Comparison of ENCODE assay signal across 23 cellular contexts in the genomic region with DNA sequence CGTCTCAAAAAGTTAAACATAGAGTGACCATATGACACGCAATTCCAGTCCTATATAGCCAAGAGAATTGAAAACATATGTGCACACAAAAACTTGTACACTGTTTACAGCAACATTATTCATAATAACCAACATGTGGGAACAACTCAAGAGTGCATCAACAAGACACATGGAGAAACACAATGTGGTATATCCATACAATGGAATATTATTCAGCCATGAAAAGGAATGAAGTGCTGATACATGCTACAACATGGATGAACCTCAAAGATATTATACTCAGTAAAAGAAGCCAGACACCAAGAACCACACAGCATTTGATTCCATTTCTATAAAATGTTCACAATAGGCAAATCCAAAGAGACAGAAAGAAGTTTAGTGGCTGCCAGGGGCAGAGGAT.
DNase-seq lines count a peak whose midpoint lies in the region; ATAC-seq, FAIRE-seq and TF ChIP-seq lines count a peak whose summit lies in the region.
"Had no signal": no experiment of that assay in that cellular context is flagged by ENCODE, and none has a peak within 500 bp of the region (broad histone marks: within the 10 kb centered on the region; RNA-seq: fewer than 3 reads in every experiment).

No MANE protein-coding gene starts in this region.

- H3K27me3 ChIP-seq in SK-N-SH (ENCODE audit: insufficient read depth) (no peaks in the 10 kb centered on the region), H1 (replicated peaks in 1 of 4; ENCODE audit: control insufficient read depth in 3 of 4, extremely low read depth in 1 of 4, insufficient read depth in 3 of 4, low read length in 3 of 4) (no peaks in the 10 kb centered on the region)
- H3K27me3 ChIP-seq: BE2C, BLaER1 had no signal

- BruUV-seq in Calu3 (replicated peaks; lab: Mats Ljungman, UMichigan), result no TSS peak

- intact Hi-C loops in Calu3 (cut with micrococcal nuclease; ENCODE audit: unreplicated experiment), result no loop called here

- CTCF ChIA-PET in SK-N-SH (lab: Yijun Ruan, JAX), result no interaction called here
- CTCF ChIA-PET in WTC11 (lab: Charles Lee), result no interaction called here
- CTCF ChIA-PET in H1 (lab: Charles Lee; ENCODE audit: partially characterized antibody), result no interaction called here
- CTCF ChIA-PET in Calu3 (lab: Charles Lee), result no interaction called here

- no peak overlapping the region for H2BK15ac ChIP-seq in H1 (ENCODE audit: low read length)

- no peak overlapping the region for H3K14ac ChIP-seq in H1 (ENCODE audit: insufficient read length)

- H3K9ac ChIP-seq in SK-N-SH (no peak overlapping the region), H1 (replicated peaks in 1 of 4; ENCODE audit: extremely low read depth in 1 of 4, low read depth in 3 of 4, low read length in 3 of 4) (no peak overlapping the region)
- H3K9ac ChIP-seq: BLaER1 had no signal

- H3K23ac ChIP-seq in H1 (ENCODE audit: insufficient read length), result no peak overlapping the region

- H3K4me1 ChIP-seq in SK-N-SH (ENCODE audit: control insufficient read depth in 1 of 2, insufficient read depth in 2 of 2, low read depth in 1 of 2, low read length in 1 of 2) (peaks cover 0 to 7% of the 10 kb centered on the region in 2 experiments; a peak in 2 of 4 replicates), H1 (replicated peaks in 1 of 4; ENCODE audit: control insufficient read depth in 3 of 4, insufficient read depth in 4 of 4, low read length in 3 of 4) (no peaks in the 10 kb centered on the region)
- H3K4me1 ChIP-seq: BE2C, BLaER1 had no signal

- TF ChIP-seq CTCF in SK-N-SH (IDR thresholded peaks at IDR 0.05), result no peak
- TF ChIP-seq CTCF in WTC11 (IDR thresholded peaks at IDR 0.05), result no peak
- no peak for TF ChIP-seq CTCF in H1 (IDR thresholded peaks at IDR 0.05; ENCODE audit: control extremely low read depth in 1 of 3, insufficient read depth in 1 of 3, low read depth in 1 of 3, low read length in 3 of 3)
- no peak for TF ChIP-seq CTCF in Calu3 (IDR thresholded peaks at IDR 0.05; ENCODE audit: unreplicated experiment)

- H2AK5ac ChIP-seq in H1 (ENCODE audit: low read depth, low read length), result no peak overlapping the region

- H2BK5ac ChIP-seq in H1 (ENCODE audit: low read depth, low read length), result no peak overlapping the region

- H3K4me1 Mint-ChIP-seq in WTC11, result no peaks in the 10 kb centered on the region
- H3K4me1 Mint-ChIP-seq in Calu3 (ENCODE audit: low read depth, unreplicated experiment), result no peaks in the 10 kb centered on the region
- H3K4me1 Mint-ChIP-seq: CD14-positive monocyte; CD4-positive, alpha-beta memory T cell; CD4-positive, CD25-positive, alpha-beta regulatory T cell; CD8-positive, alpha-beta memory T cell had no signal

- H3K36me3 ChIP-seq in SK-N-SH (replicated peaks in 1 of 2; ENCODE audit: control insufficient read depth in 1 of 2, insufficient read depth in 2 of 2, low read length in 1 of 2) (no peaks in the 10 kb centered on the region), H1 (ENCODE audit: control insufficient read depth in 2 of 4, insufficient read depth in 4 of 4, low read length in 3 of 4) (no peaks in the 10 kb centered on the region)
- H3K36me3 ChIP-seq: BE2C, BLaER1 had no signal

- no peaks in the 10 kb centered on the region for H3K79me1 ChIP-seq in H1 (ENCODE audit: low read depth, low read length)

- H3K9me3 Mint-ChIP-seq in WTC11, result peaks cover 27% of the 10 kb centered on the region
- peaks cover 5% of the 10 kb centered on the region for H3K9me3 Mint-ChIP-seq in Calu3 (ENCODE audit: low read depth, unreplicated experiment)

- H2AFZ ChIP-seq in SK-N-SH (ENCODE audit: low read depth) (no peak overlapping the region), H1 (ENCODE audit: low read length) (no peak overlapping the region)

- no peak overlapping the region for H2BK20ac ChIP-seq in H1 (ENCODE audit: low read length)

- H3K56ac ChIP-seq in H1 (replicated peaks; ENCODE audit: insufficient read length, low read depth, low read length), result no peak overlapping the region

- no peak overlapping the region for H2BK120ac ChIP-seq in H1 (replicated peaks; ENCODE audit: low read depth, low read length)

- POLR2A ChIA-PET in SK-N-SH (lab: Yijun Ruan, JAX) (no interaction called here), WTC11 (lab: Charles Lee) (no interaction called here), H1 (lab: Charles Lee; ENCODE audit: partially characterized antibody) (no interaction called here)

- TF ChIP-seq RAD21 in SK-N-SH (IDR thresholded peaks at IDR 0.05; ENCODE audit: low read length) (no peak), H1 (IDR thresholded peaks at IDR 0.05 in 1 of 2, conservative IDR thresholded peaks at IDR 0.05 in 1 of 2; ENCODE audit: low read depth in 2 of 2, low read length in 2 of 2) (no peak)

- no peak for FAIRE-seq in H1 (lab: Jason Lieb, UNC)
- FAIRE-seq: D721Med, G401.6, GM12878, GM12892, GM18507, GM19239 had no signal

- no peak overlapping the region for H3K4me2 ChIP-seq in SK-N-SH
- no peak overlapping the region for H3K4me2 ChIP-seq in H1 (ENCODE audit: insufficient read depth in 1 of 2, low read depth in 2 of 2, low read length in 2 of 2)
- H3K4me2 ChIP-seq: BLaER1 had no signal

- no peak for TF ChIP-seq POLR2A in H1 (IDR thresholded peaks at IDR 0.05; ENCODE audit: control extremely low read depth in 1 of 2, low read depth in 2 of 2, low read length in 2 of 2)

- H3F3A ChIP-seq in SK-N-SH (replicated peaks; ENCODE audit: insufficient read depth), result no peaks in the 10 kb centered on the region

- no peak overlapping the region for H4K5ac ChIP-seq in H1 (ENCODE audit: insufficient read length, low read depth, low read length)

- H3K36me3 Mint-ChIP-seq in WTC11 (peaks cover 5% of the 10 kb centered on the region), Calu3 (ENCODE audit: insufficient read depth, unreplicated experiment) (no peaks in the 10 kb centered on the region)
- H3K36me3 Mint-ChIP-seq: CD14-positive monocyte; CD4-positive, alpha-beta memory T cell; CD4-positive, CD25-positive, alpha-beta regulatory T cell; CD8-positive, alpha-beta memory T cell had no signal

- no peak overlapping the region for H4K8ac ChIP-seq in H1 (ENCODE audit: extremely low read depth, insufficient read depth, low read length)

- DNase-seq in SK-N-SH, result no peak
- DNase-seq in WTC11 (ENCODE audit: low spot score), result no peak
- DNase-seq in H1 (ENCODE audit: low read depth in 1 of 2, low spot score in 2 of 2), result no peak
- DNase-seq in Calu3, result no peak
- no peak for DNase-seq in GDM1 (lab: John Stamatoyannopoulos, UW)
- DNase-seq: ACHN; BE2C; C1 segment of cervical spinal cord; CD4-positive, alpha-beta memory T cell; CD4-positive, CD25-positive, alpha-beta regulatory T cell; CD8-positive, alpha-beta memory T cell; COR-L47; DMS79 treated with DMSO at 0.1 percent for 48 hours had no signal

- no peak overlapping the region for H3K4me3 ChIP-seq in SK-N-SH (ENCODE audit: low read depth in 2 of 2, low read length in 1 of 2)
- H3K4me3 ChIP-seq in H1 (ENCODE audit: extremely low read depth in 1 of 4, insufficient read depth in 2 of 4, low read depth in 3 of 4, low read length in 4 of 4), result no peak overlapping the region
- H3K4me3 ChIP-seq: BLaER1, GM12878 had no signal

- no peak overlapping the region for H3K18ac ChIP-seq in H1 (ENCODE audit: extremely low read depth, low read length)

- 54% methylated on average over 2 of the region's 2 CpGs for WGBS in SK-N-SH (ENCODE audit: low lambda C conversion rate)
- WGBS in H1 (ENCODE audit: extremely low coverage in 1 of 2, insufficient coverage in 1 of 2, insufficient read length in 1 of 2, insufficient replicate concordance in 2 of 2, low coverage in 1 of 2, low lambda C conversion rate in 2 of 2, missing lambda C conversion rate in 1 of 2), 2 experiments, result 93% methylated on average over 2 of the region's 2 CpGs; no CpG with 5 or more reads in 1 of the 2 experiments

- no peak overlapping the region for H2BK12ac ChIP-seq in H1 (ENCODE audit: low read depth, low read length)

- H3K27me3 Mint-ChIP-seq in WTC11 (ENCODE audit: low read depth) (no peaks in the 10 kb centered on the region; the same call in 1 of the 2 replicates), Calu3 (ENCODE audit: unreplicated experiment) (no peaks in the 10 kb centered on the region)
- H3K27me3 Mint-ChIP-seq: CD4-positive, CD25-positive, alpha-beta regulatory T cell; CD8-positive, alpha-beta memory T cell had no signal

- TF ChIP-seq EP300 in SK-N-SH (IDR thresholded peaks at IDR 0.05; ENCODE audit: borderline replicate concordance in 1 of 2, low read depth in 1 of 2, low read length in 1 of 2), result no peak
- no peak for TF ChIP-seq EP300 in H1 (IDR thresholded peaks at IDR 0.05; ENCODE audit: borderline replicate concordance in 1 of 2, low read depth in 2 of 2, low read length in 2 of 2)

- H4K91ac ChIP-seq in H1 (replicated peaks; ENCODE audit: insufficient read length, low read length), result no peak overlapping the region

- no peak for ATAC-seq in SK-N-SH treated with all-trans-retinoic acid at 6 μM for 48 hours
- no peak for ATAC-seq in WTC11
- ATAC-seq: GM12878 had no signal

- peaks cover 3% of the 10 kb centered on the region; the same call in 1 of the 2 replicates for H3K23me2 ChIP-seq in H1 (ENCODE audit: low read depth, low read length)

- H3K79me2 ChIP-seq in SK-N-SH (ENCODE audit: insufficient read depth), result no peaks in the 10 kb centered on the region
- H3K79me2 ChIP-seq in H1 (ENCODE audit: control insufficient read depth in 1 of 2, insufficient read depth in 2 of 2, low read length in 2 of 2), result no peaks in the 10 kb centered on the region

- H3K9me2 ChIP-seq in SK-N-SH, result no peaks in the 10 kb centered on the region

- H3K27ac ChIP-seq in SK-N-SH (ENCODE audit: low read depth in 2 of 2, low read length in 1 of 2) (no peak overlapping the region), H1 (ENCODE audit: low read depth, low read length) (no peak overlapping the region)
- H3K27ac ChIP-seq: 22Rv1, BLaER1 had no signal

- H3K4me3 Mint-ChIP-seq in WTC11, result no peak overlapping the region
- H3K4me3 Mint-ChIP-seq in Calu3 (ENCODE audit: low read depth, unreplicated experiment), result no peak overlapping the region
- H3K4me3 Mint-ChIP-seq: CD14-positive monocyte; CD4-positive, alpha-beta memory T cell; CD4-positive, CD25-positive, alpha-beta regulatory T cell; CD8-positive, alpha-beta memory T cell had no signal

- H3K9me3 ChIP-seq in SK-N-SH (no peaks in the 10 kb centered on the region), H1 (ENCODE audit: insufficient read depth in 2 of 2, low read depth in 1 of 2, low read length in 1 of 2) (peaks cover 7 to 8% of the 10 kb centered on the region in 2 experiments)

- H3K27ac Mint-ChIP-seq in WTC11, result no peak overlapping the region
- no peak overlapping the region for H3K27ac Mint-ChIP-seq in Calu3 (ENCODE audit: unreplicated experiment)
- H3K27ac Mint-ChIP-seq: CD14-positive monocyte; CD4-positive, alpha-beta memory T cell; CD4-positive, CD25-positive, alpha-beta regulatory T cell; CD8-positive, alpha-beta memory T cell had no signal

- H4K20me1 ChIP-seq in SK-N-SH (ENCODE audit: insufficient read depth) (no peaks in the 10 kb centered on the region), H1 (replicated peaks in 1 of 2; ENCODE audit: control insufficient read depth in 1 of 2, insufficient read depth in 2 of 2, low read length in 2 of 2) (no peaks in the 10 kb centered on the region)
- H4K20me1 ChIP-seq: BLaER1 had no signal

- no peak overlapping the region for H3K4ac ChIP-seq in H1 (replicated peaks; ENCODE audit: insufficient read length, low read depth, low read length)

TF ChIP-seq in H1, 55 proteins besides CTCF, POLR2A, EP300 and RAD21 (continues in another document):
- TF ChIP-seq SIN3A (conservative IDR thresholded peaks at IDR 0.05 in 1 of 2, IDR thresholded peaks at IDR 0.05 in 1 of 2; ENCODE audit: low read depth in 1 of 2, low read length in 2 of 2) (no peak), CBX5 (IDR thresholded peaks at IDR 0.05; ENCODE audit: low read depth, low read length) (no peak)
